In the genomic region with DNA sequence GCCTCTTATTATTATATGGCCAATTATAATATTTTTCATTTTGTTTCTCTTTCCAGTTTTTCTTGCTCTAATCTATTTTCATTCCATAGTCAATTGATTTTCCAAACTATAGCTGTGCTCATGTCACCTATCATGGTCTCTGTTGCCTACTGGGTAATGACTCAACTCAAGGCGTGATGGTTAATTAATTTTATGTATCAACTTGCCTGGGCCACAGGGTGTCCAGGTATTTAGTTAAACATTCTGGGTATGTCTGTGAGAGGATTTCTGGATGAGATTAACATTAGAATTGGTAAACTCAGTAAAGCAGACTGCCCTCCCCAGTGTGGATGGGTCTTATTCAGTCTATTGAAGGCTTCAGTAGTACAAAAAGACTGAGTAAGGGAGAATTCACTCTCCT, we compare ENCODE assay signal across 1 cellular context.
TF ChIP-seq lines count a peak whose summit lies in the region.

No MANE protein-coding gene starts in this region.

TF ChIP-seq in SK-N-SH treated with all-trans-retinoic acid at 6 μM for 48 hours, 23 proteins besides CTCF, POLR2A, EP300 and RAD21 (continued from another document):
- TF ChIP-seq, protein P1, sequence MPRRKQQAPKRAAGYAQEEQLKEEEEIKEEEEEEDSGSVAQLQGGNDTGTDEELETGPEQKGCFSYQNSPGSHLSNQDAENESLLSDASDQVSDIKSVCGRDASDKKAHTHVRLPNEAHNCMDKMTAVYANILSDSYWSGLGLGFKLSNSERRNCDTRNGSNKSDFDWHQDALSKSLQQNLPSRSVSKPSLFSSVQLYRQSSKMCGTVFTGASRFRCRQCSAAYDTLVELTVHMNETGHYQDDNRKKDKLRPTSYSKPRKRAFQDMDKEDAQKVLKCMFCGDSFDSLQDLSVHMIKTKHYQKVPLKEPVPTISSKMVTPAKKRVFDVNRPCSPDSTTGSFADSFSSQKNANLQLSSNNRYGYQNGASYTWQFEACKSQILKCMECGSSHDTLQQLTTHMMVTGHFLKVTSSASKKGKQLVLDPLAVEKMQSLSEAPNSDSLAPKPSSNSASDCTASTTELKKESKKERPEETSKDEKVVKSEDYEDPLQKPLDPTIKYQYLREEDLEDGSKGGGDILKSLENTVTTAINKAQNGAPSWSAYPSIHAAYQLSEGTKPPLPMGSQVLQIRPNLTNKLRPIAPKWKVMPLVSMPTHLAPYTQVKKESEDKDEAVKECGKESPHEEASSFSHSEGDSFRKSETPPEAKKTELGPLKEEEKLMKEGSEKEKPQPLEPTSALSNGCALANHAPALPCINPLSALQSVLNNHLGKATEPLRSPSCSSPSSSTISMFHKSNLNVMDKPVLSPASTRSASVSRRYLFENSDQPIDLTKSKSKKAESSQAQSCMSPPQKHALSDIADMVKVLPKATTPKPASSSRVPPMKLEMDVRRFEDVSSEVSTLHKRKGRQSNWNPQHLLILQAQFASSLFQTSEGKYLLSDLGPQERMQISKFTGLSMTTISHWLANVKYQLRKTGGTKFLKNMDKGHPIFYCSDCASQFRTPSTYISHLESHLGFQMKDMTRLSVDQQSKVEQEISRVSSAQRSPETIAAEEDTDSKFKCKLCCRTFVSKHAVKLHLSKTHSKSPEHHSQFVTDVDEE (CRISPR knock-in tag; IDR thresholded peaks at IDR 0.05): no peak
- no peak for TF ChIP-seq TOX (CRISPR knock-in tag; IDR thresholded peaks at IDR 0.05; ENCODE audit: borderline replicate concordance)
- TF ChIP-seq, protein P2, sequence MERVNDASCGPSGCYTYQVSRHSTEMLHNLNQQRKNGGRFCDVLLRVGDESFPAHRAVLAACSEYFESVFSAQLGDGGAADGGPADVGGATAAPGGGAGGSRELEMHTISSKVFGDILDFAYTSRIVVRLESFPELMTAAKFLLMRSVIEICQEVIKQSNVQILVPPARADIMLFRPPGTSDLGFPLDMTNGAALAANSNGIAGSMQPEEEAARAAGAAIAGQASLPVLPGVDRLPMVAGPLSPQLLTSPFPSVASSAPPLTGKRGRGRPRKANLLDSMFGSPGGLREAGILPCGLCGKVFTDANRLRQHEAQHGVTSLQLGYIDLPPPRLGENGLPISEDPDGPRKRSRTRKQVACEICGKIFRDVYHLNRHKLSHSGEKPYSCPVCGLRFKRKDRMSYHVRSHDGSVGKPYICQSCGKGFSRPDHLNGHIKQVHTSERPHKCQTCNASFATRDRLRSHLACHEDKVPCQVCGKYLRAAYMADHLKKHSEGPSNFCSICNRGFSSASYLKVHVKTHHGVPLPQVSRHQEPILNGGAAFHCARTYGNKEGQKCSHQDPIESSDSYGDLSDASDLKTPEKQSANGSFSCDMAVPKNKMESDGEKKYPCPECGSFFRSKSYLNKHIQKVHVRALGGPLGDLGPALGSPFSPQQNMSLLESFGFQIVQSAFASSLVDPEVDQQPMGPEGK (CRISPR knock-in tag; IDR thresholded peaks at IDR 0.05; ENCODE audit: borderline replicate concordance): no peak
- TF ChIP-seq ZNF70 (CRISPR knock-in tag; IDR thresholded peaks at IDR 0.05): no peak
- no peak for TF ChIP-seq TCF4 (CRISPR knock-in tag; IDR thresholded peaks at IDR 0.05; ENCODE audit: borderline replicate concordance)
- no peak for TF ChIP-seq ISL1 (CRISPR knock-in tag; IDR thresholded peaks at IDR 0.05)
- no peak for TF ChIP-seq PPARA (CRISPR knock-in tag; IDR thresholded peaks at IDR 0.05; ENCODE audit: borderline replicate concordance)
- TF ChIP-seq ZC3H10 (CRISPR knock-in tag; IDR thresholded peaks at IDR 0.05): no peak
- TF ChIP-seq POU6F1 (CRISPR knock-in tag; IDR thresholded peaks at IDR 0.05; ENCODE audit: borderline replicate concordance, low read depth): no peak
- TF ChIP-seq GLIS3 (CRISPR knock-in tag; IDR thresholded peaks at IDR 0.05): no peak
- TF ChIP-seq RARB (CRISPR knock-in tag; IDR thresholded peaks at IDR 0.05): no peak
- TF ChIP-seq ESRRG (CRISPR knock-in tag; IDR thresholded peaks at IDR 0.05): no peak
TF ChIP-seq in SK-N-SH treated with all-trans-retinoic acid at 6 μM for 48 hours: peak in this region for 0.
